In the genomic region with DNA sequence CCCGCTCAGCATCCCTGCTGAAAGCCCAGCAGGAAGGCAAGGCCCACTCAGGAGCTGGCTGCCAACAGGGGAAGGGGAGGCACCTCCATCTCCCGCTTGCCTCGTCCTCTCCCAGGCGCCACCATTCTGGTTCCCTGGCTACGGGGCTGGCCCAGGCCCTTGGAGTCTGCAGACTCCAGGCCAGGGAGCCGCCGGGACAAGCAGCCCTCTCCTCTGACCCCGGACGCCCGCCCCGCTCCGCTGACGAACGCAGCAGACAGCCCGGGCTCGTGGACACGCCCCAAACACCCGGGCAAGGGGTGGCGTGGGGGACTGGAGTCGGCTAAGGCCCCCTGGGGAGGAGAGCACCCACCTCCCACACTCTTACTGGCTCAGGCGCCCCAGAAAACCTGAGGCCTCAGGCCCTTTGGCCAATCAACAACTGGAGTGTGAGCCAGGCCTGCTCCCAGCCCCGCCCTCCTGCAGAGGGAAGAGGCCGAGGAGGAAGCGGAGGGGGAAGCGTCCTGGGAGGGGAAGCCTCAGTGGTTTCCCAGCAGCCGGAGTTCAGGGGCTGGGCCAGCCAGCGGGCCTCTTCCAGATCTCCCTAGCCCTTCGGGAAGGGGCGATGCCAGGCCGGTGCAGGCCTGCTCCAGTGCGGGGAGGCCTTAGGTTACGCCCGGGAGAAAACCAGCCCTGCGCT, we compare ENCODE assay signal across 8 cellular contexts. TPM values are rescaled to one million over a fixed set of nuclear protein-coding genes. Genes with fewer than 3 reads are reported as not detected.
DNase-seq lines count a peak whose midpoint lies in the region; ATAC-seq lines count a peak whose summit lies in the region.

No MANE protein-coding gene starts in this region.

- peak; percentile 96 for DNase-seq in GDM1 (lab: John Stamatoyannopoulos, UW)
- DNase-seq in LHCN-M2 (ENCODE audit: low read depth), result peak; percentile 94
- peak; percentile 34 for DNase-seq in T-helper 22 cell (ENCODE audit: low read depth)
- peak in 52 of 61 donors; percentile 20 to 88 (median 62) for DNase-seq in caudate nucleus (lab: John Stamatoyannopoulos, UW)
- DNase-seq in iPS-NIHi11 (ENCODE audit: low spot score), result peak; percentile 46
- peak; percentile 94 for DNase-seq in sciatic nerve (ENCODE audit: low spot score)

- intact Hi-C loops in sciatic nerve (cut with DNase I), result no loop called here

- ATAC-seq in sciatic nerve (peak; percentile 56), GM21528 (IDR thresholded peaks at IDR 0.05; ENCODE audit: low FRiP score, unreplicated experiment) (no peak), HG03432 (IDR thresholded peaks at IDR 0.05; ENCODE audit: unreplicated experiment) (no peak)

- peak overlapping the region; percentile 97 for H3K27ac ChIP-seq in caudate nucleus (ENCODE audit: low read depth, low read length)

RNA-seq across cellular contexts. Expression of a gene that starts 4.2 kb away (rescaled TPM):
- total RNA-seq in LHCN-M2 (2014; rRNA removed), result 6.3 and 6.8 TPM in 2 replicates
- polyA plus RNA-seq in LHCN-M2 (2012), result 7.8 TPM
- total RNA-seq in sciatic nerve, result 37.7 TPM

RNA-seq across cellular contexts. Expression of a gene that starts 59.4 kb away (rescaled TPM):
- total RNA-seq in LHCN-M2 (2014; rRNA removed), result 33.0 and 36.1 TPM in 2 replicates
- 25.0 TPM for polyA plus RNA-seq in LHCN-M2 (2012)
- 59.3 TPM for total RNA-seq in sciatic nerve

Comparison
In these comparisons a context has a peak if more than half of its experiments do, and no peak if none do; other contexts are left out.
1. DNase-seq: peak in every context shown above with its lines; median percentile 96 in GDM1; 94 in LHCN-M2; 94 in sciatic nerve; 62 in caudate nucleus; 46 in iPS-NIHi11; 34 in T-helper 22 cell.